Comparison of ENCODE assay signal across 17 cellular contexts in the genomic region with DNA sequence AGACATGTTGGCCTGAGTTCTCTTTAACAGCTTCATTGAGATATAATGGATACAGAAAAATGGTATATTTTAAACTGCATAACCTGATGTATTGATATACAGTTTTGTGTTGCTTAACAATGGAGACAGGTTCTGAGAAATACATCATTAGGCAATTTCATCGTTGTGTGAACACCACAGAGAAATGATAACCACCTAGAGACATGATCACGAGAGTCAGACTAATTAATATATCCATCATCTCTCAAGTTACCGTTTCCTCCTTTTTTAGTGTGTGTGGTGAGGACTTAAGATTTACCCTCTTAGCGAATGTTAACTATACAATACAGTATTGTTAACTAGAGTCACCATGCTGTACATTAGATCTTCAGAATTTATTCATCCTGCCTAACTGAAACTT.
DNase-seq lines count a peak whose midpoint lies in the region; ATAC-seq, FAIRE-seq and TF ChIP-seq lines count a peak whose summit lies in the region.
"Had no signal": no experiment of that assay in that cellular context is flagged by ENCODE, and none has a peak within 500 bp of the region (broad histone marks: within the 10 kb centered on the region; RNA-seq: fewer than 3 reads in every experiment).

No MANE protein-coding gene starts in this region.

- RAD21 ChIA-PET in HCT116 (lab: Charles Lee; ENCODE audit: low non-redundant PET in 1 of 2, low total read pairs in 2 of 2, uncharacterized antibody in 2 of 2, unreplicated experiment in 2 of 2): no interaction called here

- H4K20me1 ChIP-seq in HCT116 (ENCODE audit: insufficient read depth): 0 out of 2 replicates have a peak, but pooled peaks cover 4% of the 10 kb centered on the region
- H4K20me1 ChIP-seq in SK-N-SH (ENCODE audit: insufficient read depth): peaks cover 12% of the 10 kb centered on the region; the same call in 1 of the 2 replicates
- H4K20me1 ChIP-seq in endothelial cell of umbilical vein (replicated peaks; ENCODE audit: control insufficient read depth, extremely low read depth, insufficient read depth, low read length): peaks cover 2% of the 10 kb centered on the region
- H4K20me1 ChIP-seq in OCI-LY7 (ENCODE audit: insufficient read depth, low read length): no peaks in the 10 kb centered on the region

- no peak for FAIRE-seq in endothelial cell of umbilical vein (lab: Jason Lieb, UNC)
- FAIRE-seq: GM12891, H1, HTR-8/SVneo had no signal

- BruUV-seq in HCT116 (replicated peaks; lab: Mats Ljungman, UMichigan) (no TSS peak), endothelial cell of umbilical vein (replicated peaks; lab: Mats Ljungman, UMichigan) (no TSS peak), OCI-LY7 (replicated peaks; lab: Mats Ljungman, UMichigan) (no TSS peak)

- no peak overlapping the region for H3K4me3 ChIP-seq in HCT116 (replicated peaks in 1 of 2; ENCODE audit: low read depth in 1 of 2, low read length in 2 of 2)
- H3K4me3 ChIP-seq in SK-N-SH (ENCODE audit: low read depth in 2 of 2, low read length in 1 of 2): no peak overlapping the region
- H3K4me3 ChIP-seq in endothelial cell of umbilical vein (replicated peaks in 1 of 3; ENCODE audit: insufficient read depth in 1 of 3, low read depth in 1 of 3, low read length in 3 of 3): no peak overlapping the region
- H3K4me3 ChIP-seq in OCI-LY7 (ENCODE audit: low read depth, low read length, poor library complexity, severe bottlenecking): no peak overlapping the region
- H3K4me3 ChIP-seq: SJCRH30 had no signal

- H3K27me3 ChIP-seq in HCT116 (ENCODE audit: insufficient read depth, low read length) (no peaks in the 10 kb centered on the region), SK-N-SH (ENCODE audit: insufficient read depth) (no peaks in the 10 kb centered on the region), endothelial cell of umbilical vein (ENCODE audit: control insufficient read depth in 2 of 2, insufficient read depth in 2 of 2, low read length in 2 of 2) (no peaks in the 10 kb centered on the region)
- H3K27me3 ChIP-seq: SJCRH30 had no signal

- H3K79me2 ChIP-seq in HCT116 (ENCODE audit: insufficient read depth, low read length) (peaks cover 25% of the 10 kb centered on the region), SK-N-SH (ENCODE audit: insufficient read depth) (peaks cover 14% of the 10 kb centered on the region; the same call in 1 of the 2 replicates), endothelial cell of umbilical vein (ENCODE audit: control insufficient read depth, insufficient read depth, low read length) (peaks cover 9% of the 10 kb centered on the region), OCI-LY7 (ENCODE audit: insufficient read depth, low read depth, low read length) (no peaks in the 10 kb centered on the region)

- intact Hi-C loops in HCT116 (cut with micrococcal nuclease): no loop called here
- intact Hi-C loops in endothelial cell of umbilical vein (cut with micrococcal nuclease): no loop called here
- intact Hi-C loops in OCI-LY7 (cut with micrococcal nuclease; ENCODE audit: unreplicated experiment): no loop called here

- H3K9ac ChIP-seq in HCT116 (ENCODE audit: low read length) (no peak overlapping the region), SK-N-SH (no peak overlapping the region), endothelial cell of umbilical vein (replicated peaks; ENCODE audit: extremely low read depth, insufficient read depth, low read length) (no peak overlapping the region)

- H3K4me2 ChIP-seq in HCT116 (ENCODE audit: low read length): peak overlapping the region; percentile 35
- H3K4me2 ChIP-seq in SK-N-SH: peak overlapping the region; percentile 32; the same call in 1 of the 2 replicates
- H3K4me2 ChIP-seq in endothelial cell of umbilical vein (ENCODE audit: insufficient read depth, low read length): peak overlapping the region; percentile 46
- H3K4me2 ChIP-seq in OCI-LY7 (ENCODE audit: low read length): no peak overlapping the region

- no peak for TF ChIP-seq EP300 in SK-N-SH (IDR thresholded peaks at IDR 0.05; ENCODE audit: borderline replicate concordance in 1 of 2, low read depth in 1 of 2, low read length in 1 of 2)

- dilution Hi-C loops in endothelial cell of umbilical vein (cut with MboI; ENCODE audit: extremely low pct_ligation_motif_present, low sequenced_read_pairs): no loop called here

- ATAC-seq in HCT116 (0 out of 2 replicates have a peak, but pooled peaks have one; percentile 17), GM18498 (IDR thresholded peaks at IDR 0.05; ENCODE audit: unreplicated experiment) (no peak)

- no peaks in the 10 kb centered on the region for H3K36me3 ChIP-seq in HCT116 (ENCODE audit: control insufficient read depth in 1 of 2, insufficient read depth in 2 of 2, low read length in 2 of 2)
- no peaks in the 10 kb centered on the region for H3K36me3 ChIP-seq in SK-N-SH (replicated peaks in 1 of 2; ENCODE audit: control insufficient read depth in 1 of 2, insufficient read depth in 2 of 2, low read length in 1 of 2)
- no peaks in the 10 kb centered on the region for H3K36me3 ChIP-seq in endothelial cell of umbilical vein (ENCODE audit: control insufficient read depth in 2 of 2, extremely low read depth in 1 of 2, insufficient read depth in 2 of 2, low read length in 2 of 2)
- no peaks in the 10 kb centered on the region for H3K36me3 ChIP-seq in OCI-LY7 (ENCODE audit: insufficient read depth, low read length)
- H3K36me3 ChIP-seq: SJCRH30 had no signal

- TF ChIP-seq RAD21 in HCT116 (IDR thresholded peaks at IDR 0.05; ENCODE audit: low read depth) (no peak), SK-N-SH (IDR thresholded peaks at IDR 0.05; ENCODE audit: low read length) (no peak)

- H3K27ac ChIP-seq in HCT116 (ENCODE audit: low read depth, low read length): no peak overlapping the region
- H3K27ac ChIP-seq in SK-N-SH (ENCODE audit: low read depth in 2 of 2, low read length in 1 of 2): peak overlapping the region; percentile 66 to 79
- no peak overlapping the region for H3K27ac ChIP-seq in endothelial cell of umbilical vein (ENCODE audit: insufficient read depth, low read depth, low read length)
- H3K27ac ChIP-seq in OCI-LY7 (ENCODE audit: low read depth, low read length, poor library complexity, severe bottlenecking): no peak overlapping the region
- H3K27ac ChIP-seq: RWPE1, SJCRH30 had no signal

- TF ChIP-seq POLR2A in HCT116 (IDR thresholded peaks at IDR 0.05; ENCODE audit: borderline replicate concordance, extremely low read depth, insufficient read depth, insufficient read length) (no peak), endothelial cell of umbilical vein (IDR thresholded peaks at IDR 0.05; ENCODE audit: low read depth, low read length) (no peak)

- H2AFZ ChIP-seq in HCT116 (ENCODE audit: low read depth, low read length, poor library complexity, severe bottlenecking) (no peak overlapping the region), SK-N-SH (ENCODE audit: low read depth) (no peak overlapping the region), endothelial cell of umbilical vein (ENCODE audit: low read depth, low read length) (no peak overlapping the region), OCI-LY7 (ENCODE audit: low read length) (no peak overlapping the region)

- WGBS in SK-N-SH (ENCODE audit: low lambda C conversion rate): 90% methylated on average over 4 of the region's 4 CpGs

- POLR2A ChIA-PET in HCT116 (lab: Charles Lee) (no interaction called here), SK-N-SH (lab: Yijun Ruan, JAX) (no interaction called here), endothelial cell of umbilical vein (lab: Charles Lee) (no interaction called here), OCI-LY7 (lab: Charles Lee) (no interaction called here)

- no peaks in the 10 kb centered on the region for H3K9me1 ChIP-seq in endothelial cell of umbilical vein (replicated peaks; ENCODE audit: control insufficient read depth, extremely low read depth, insufficient read depth, low read length)

- TF ChIP-seq CTCF in HCT116 (IDR thresholded peaks at IDR 0.05 in 2 of 3, conservative IDR thresholded peaks at IDR 0.05 in 1 of 3; ENCODE audit: borderline replicate concordance in 1 of 3, insufficient read depth in 1 of 3, low read depth in 2 of 3, low read length in 2 of 3) (no peak), SK-N-SH (IDR thresholded peaks at IDR 0.05) (no peak), endothelial cell of umbilical vein (IDR thresholded peaks at IDR 0.05; ENCODE audit: extremely low read depth in 1 of 2, insufficient read depth in 1 of 2, low read depth in 1 of 2, low read length in 2 of 2) (no peak), OCI-LY7 (conservative IDR thresholded peaks at IDR 0.05; ENCODE audit: low read length) (no peak)

- H3K9me3 ChIP-seq in HCT116 (ENCODE audit: control insufficient read depth in 1 of 2, insufficient read depth in 1 of 2, low read depth in 1 of 2, low read length in 2 of 2): no peaks in the 10 kb centered on the region
- no peaks in the 10 kb centered on the region for H3K9me3 ChIP-seq in SK-N-SH
- no peaks in the 10 kb centered on the region for H3K9me3 ChIP-seq in endothelial cell of umbilical vein (replicated peaks; ENCODE audit: control insufficient read depth, insufficient read depth, low read length)
- H3K9me3 ChIP-seq in OCI-LY7 (ENCODE audit: low read length): no peaks in the 10 kb centered on the region
- H3K9me3 ChIP-seq: SJCRH30 had no signal

- H3K9me2 ChIP-seq in HCT116 (ENCODE audit: insufficient read depth) (no peaks in the 10 kb centered on the region), SK-N-SH (no peaks in the 10 kb centered on the region), OCI-LY7 (ENCODE audit: insufficient read depth, low read length) (no peaks in the 10 kb centered on the region)

- H3K4me1 ChIP-seq in HCT116 (ENCODE audit: control insufficient read depth in 1 of 2, insufficient read depth in 2 of 2, low read length in 2 of 2) (peaks cover 4 to 21% of the 10 kb centered on the region in 2 experiments; a peak in 2 of 4 replicates), SK-N-SH (ENCODE audit: control insufficient read depth in 1 of 2, insufficient read depth in 2 of 2, low read depth in 1 of 2, low read length in 1 of 2) (peaks cover 17 to 23% of the 10 kb centered on the region in 2 experiments; a peak in 3 of 4 replicates), endothelial cell of umbilical vein (ENCODE audit: control insufficient read depth, extremely low read depth, insufficient read depth, low read length) (peaks cover 21% of the 10 kb centered on the region), OCI-LY7 (ENCODE audit: insufficient read depth, low read length, poor library complexity, severe bottlenecking) (no peaks in the 10 kb centered on the region)

- H3F3A ChIP-seq in SK-N-SH (replicated peaks; ENCODE audit: insufficient read depth): peaks cover 17% of the 10 kb centered on the region

- CTCF ChIA-PET in HCT116 (lab: Charles Lee) (no interaction called here), SK-N-SH (lab: Yijun Ruan, JAX) (interaction anchor here (0.9 to 1.5 kb wide), 2 partner anchors 177 to 324 kb away, joined by 3 to 4 read pairs; no protein-coding TSS in a partner anchor), endothelial cell of umbilical vein (lab: Charles Lee) (interaction anchor here (1.1 to 1.7 kb wide), 5 partner anchors 10 to 312 kb away, joined by 3 to 6 read pairs (median 4); no protein-coding TSS in a partner anchor), OCI-LY7 (lab: Charles Lee; ENCODE audit: unreplicated experiment) (no interaction called here)

- DNase-seq in HCT116 (ENCODE audit: low read depth, low spot score): no peak
- DNase-seq in SK-N-SH: no peak
- no peak for DNase-seq in endothelial cell of umbilical vein (ENCODE audit: low read depth, low spot score)
- DNase-seq in amniotic stem cell (lab: John Stamatoyannopoulos, UW): no peak
- no peak for DNase-seq in DMS114 treated with DMSO at 0.1 percent for 48 hours (lab: John Stamatoyannopoulos, UW; ENCODE audit: unreplicated experiment)
- DNase-seq in OCI-LY7 (ENCODE audit: low spot score): no peak
- DNase-seq: CD4-positive, alpha-beta memory T cell; GDM1; Kasumi-1; NCI-H1694; NCI-H526; SJCRH30 had no signal

Comparison
In these comparisons a context has a peak if more than half of its experiments do, and no peak if none do; other contexts are left out.
1. H3K27ac ChIP-seq: peak in SK-N-SH (2 of 2); none in HCT116 (single experiment), endothelial cell of umbilical vein (single experiment) and OCI-LY7 (single experiment).
2. CTCF ChIA-PET loops: an anchor here in SK-N-SH (0.9 to 1.5 kb wide) and endothelial cell of umbilical vein (1.1 to 1.7 kb wide); none called in HCT116 and OCI-LY7.